Comparison of ENCODE assay signal across 1 cellular context in the genomic region with DNA sequence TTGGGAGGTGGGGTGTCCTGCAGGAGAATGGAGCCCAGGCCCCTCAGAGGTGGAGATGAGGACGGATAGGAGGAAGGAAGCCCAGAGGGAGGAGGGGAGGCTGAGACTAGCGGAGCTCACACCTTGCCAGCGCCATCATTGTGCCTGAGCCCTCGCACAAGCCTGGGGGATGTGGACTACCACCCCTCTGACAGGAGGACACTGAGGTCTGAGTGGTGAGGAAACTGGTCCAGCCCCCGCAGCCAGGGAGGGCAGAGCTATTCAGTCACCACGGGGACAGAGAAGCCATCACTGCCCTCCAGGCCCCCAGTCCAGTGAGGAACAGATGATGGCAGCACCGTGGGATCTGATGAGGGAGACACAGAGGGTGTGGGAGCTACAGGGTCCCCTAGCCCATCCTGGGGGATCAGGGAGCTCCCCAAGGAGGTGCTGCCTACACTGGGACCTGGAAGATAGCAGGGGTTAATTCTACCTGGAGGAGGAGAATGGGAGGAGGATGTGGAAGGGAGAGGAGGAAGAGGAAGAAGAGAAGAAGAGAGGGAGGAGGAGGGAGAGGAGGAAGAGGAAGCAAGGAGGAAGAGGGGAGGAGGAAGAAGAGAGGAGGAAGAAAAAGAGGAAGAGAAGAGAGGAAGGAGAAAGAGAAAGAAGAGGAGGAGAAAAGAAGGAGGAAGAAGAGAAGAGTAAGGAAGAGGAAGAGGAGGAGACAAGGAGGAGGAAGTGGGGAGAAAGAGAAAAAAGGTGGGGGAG.
TF ChIP-seq lines count a peak whose summit lies in the region.

No MANE protein-coding gene starts in this region.

TF ChIP-seq in HEK293, 187 proteins besides CTCF, POLR2A, EP300 and RAD21 (continued from another document):
- TF ChIP-seq, protein P1, sequence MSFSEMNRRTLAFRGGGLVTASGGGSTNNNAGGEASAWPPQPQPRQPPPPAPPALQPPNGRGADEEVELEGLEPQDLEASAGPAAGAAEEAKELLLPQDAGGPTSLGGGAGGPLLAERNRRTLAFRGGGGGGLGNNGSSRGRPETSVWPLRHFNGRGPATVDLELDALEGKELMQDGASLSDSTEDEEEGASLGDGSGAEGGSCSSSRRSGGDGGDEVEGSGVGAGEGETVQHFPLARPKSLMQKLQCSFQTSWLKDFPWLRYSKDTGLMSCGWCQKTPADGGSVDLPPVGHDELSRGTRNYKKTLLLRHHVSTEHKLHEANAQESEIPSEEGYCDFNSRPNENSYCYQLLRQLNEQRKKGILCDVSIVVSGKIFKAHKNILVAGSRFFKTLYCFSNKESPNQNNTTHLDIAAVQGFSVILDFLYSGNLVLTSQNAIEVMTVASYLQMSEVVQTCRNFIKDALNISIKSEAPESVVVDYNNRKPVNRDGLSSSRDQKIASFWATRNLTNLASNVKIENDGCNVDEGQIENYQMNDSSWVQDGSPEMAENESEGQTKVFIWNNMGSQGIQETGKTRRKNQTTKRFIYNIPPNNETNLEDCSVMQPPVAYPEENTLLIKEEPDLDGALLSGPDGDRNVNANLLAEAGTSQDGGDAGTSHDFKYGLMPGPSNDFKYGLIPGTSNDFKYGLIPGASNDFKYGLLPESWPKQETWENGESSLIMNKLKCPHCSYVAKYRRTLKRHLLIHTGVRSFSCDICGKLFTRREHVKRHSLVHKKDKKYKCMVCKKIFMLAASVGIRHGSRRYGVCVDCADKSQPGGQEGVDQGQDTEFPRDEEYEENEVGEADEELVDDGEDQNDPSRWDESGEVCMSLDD (tag by site-specific recombination; IDR thresholded peaks at IDR 0.05), result no peak
- TF ChIP-seq, protein P2, sequence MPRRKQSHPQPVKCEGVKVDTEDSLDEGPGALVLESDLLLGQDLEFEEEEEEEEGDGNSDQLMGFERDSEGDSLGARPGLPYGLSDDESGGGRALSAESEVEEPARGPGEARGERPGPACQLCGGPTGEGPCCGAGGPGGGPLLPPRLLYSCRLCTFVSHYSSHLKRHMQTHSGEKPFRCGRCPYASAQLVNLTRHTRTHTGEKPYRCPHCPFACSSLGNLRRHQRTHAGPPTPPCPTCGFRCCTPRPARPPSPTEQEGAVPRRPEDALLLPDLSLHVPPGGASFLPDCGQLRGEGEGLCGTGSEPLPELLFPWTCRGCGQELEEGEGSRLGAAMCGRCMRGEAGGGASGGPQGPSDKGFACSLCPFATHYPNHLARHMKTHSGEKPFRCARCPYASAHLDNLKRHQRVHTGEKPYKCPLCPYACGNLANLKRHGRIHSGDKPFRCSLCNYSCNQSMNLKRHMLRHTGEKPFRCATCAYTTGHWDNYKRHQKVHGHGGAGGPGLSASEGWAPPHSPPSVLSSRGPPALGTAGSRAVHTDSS (tag by site-specific recombination; IDR thresholded peaks at IDR 0.05), result peak; percentile 93
- TF ChIP-seq, protein P3, sequence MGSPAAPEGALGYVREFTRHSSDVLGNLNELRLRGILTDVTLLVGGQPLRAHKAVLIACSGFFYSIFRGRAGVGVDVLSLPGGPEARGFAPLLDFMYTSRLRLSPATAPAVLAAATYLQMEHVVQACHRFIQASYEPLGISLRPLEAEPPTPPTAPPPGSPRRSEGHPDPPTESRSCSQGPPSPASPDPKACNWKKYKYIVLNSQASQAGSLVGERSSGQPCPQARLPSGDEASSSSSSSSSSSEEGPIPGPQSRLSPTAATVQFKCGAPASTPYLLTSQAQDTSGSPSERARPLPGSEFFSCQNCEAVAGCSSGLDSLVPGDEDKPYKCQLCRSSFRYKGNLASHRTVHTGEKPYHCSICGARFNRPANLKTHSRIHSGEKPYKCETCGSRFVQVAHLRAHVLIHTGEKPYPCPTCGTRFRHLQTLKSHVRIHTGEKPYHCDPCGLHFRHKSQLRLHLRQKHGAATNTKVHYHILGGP (tag by site-specific recombination; IDR thresholded peaks at IDR 0.05), result peak; percentile 9; the same call in 1 of the 2 replicates
- TF ChIP-seq ZNF366 (tag by site-specific recombination; conservative IDR thresholded peaks at IDR 0.05) (peak; percentile 90), ZNF473 (tag by site-specific recombination; IDR thresholded peaks at IDR 0.05) (peak; percentile 58; the same call in 1 of the 2 replicates)
TF ChIP-seq in HEK293: peak in this region for 8.
